In genomic region chr1:21323091-21323490, GRCh38 we compare ENCODE assay signal across 9 cellular contexts. TPM values are rescaled to one million over a fixed set of nuclear protein-coding genes. Genes with fewer than 3 reads are reported as not detected.
DNase-seq lines count a peak whose midpoint lies in the region; ATAC-seq and TF ChIP-seq lines count a peak whose summit lies in the region.
"Had no signal": no experiment of that assay in that cellular context is flagged by ENCODE, and none has a peak within 500 bp of the region (broad histone marks: within the 10 kb centered on the region; RNA-seq: fewer than 3 reads in every experiment).

No MANE protein-coding gene starts in this region.

- no peaks in the 10 kb centered on the region for H3K9me3 Mint-ChIP-seq in stimulated activated naive CD8-positive, alpha-beta T cell treated with anti-CD3 and anti-CD28 coated beads, Interleukin-15, Interleukin-2, amounts not matched to agents 100 ng/mL and 50 ng/mL, for 24 hours
- H3K9me3 Mint-ChIP-seq in chondrocyte (ENCODE audit: low read depth), result no peaks in the 10 kb centered on the region
- H3K9me3 Mint-ChIP-seq in mesothelial cell of epicardium, result peaks cover under 1% of the 10 kb centered on the region

- no peaks in the 10 kb centered on the region for H3K36me3 ChIP-seq in MM.1S (replicated peaks; ENCODE audit: insufficient read depth, low read length)

- peaks cover 81% of the 10 kb centered on the region for H3K4me1 Mint-ChIP-seq in stimulated activated naive CD8-positive, alpha-beta T cell treated with anti-CD3 and anti-CD28 coated beads, Interleukin-15, Interleukin-2, amounts not matched to agents 100 ng/mL and 50 ng/mL, for 24 hours (ENCODE audit: low read depth)
- H3K4me1 Mint-ChIP-seq in chondrocyte (ENCODE audit: low read depth) (peaks cover 98% of the 10 kb centered on the region), mesothelial cell of epicardium (peaks cover 78% of the 10 kb centered on the region)

- no peaks in the 10 kb centered on the region for H3K4me1 ChIP-seq in MM.1S (ENCODE audit: low read length)

- H3F3A ChIP-seq in MM.1S (ENCODE audit: insufficient read depth, low read length), result no peaks in the 10 kb centered on the region

- no peaks in the 10 kb centered on the region for H4K20me1 ChIP-seq in MM.1S (ENCODE audit: insufficient read depth, low read length)

- H3K4me3 Mint-ChIP-seq in stimulated activated naive CD8-positive, alpha-beta T cell treated with anti-CD3 and anti-CD28 coated beads, Interleukin-15, Interleukin-2, amounts not matched to agents 100 ng/mL and 50 ng/mL, for 24 hours, result peak overlapping the region; percentile 47
- H3K4me3 Mint-ChIP-seq in chondrocyte (ENCODE audit: unreplicated experiment), result no peak overlapping the region
- no peak overlapping the region for H3K4me3 Mint-ChIP-seq in mesothelial cell of epicardium

- no peak overlapping the region for H3K4me3 ChIP-seq in MM.1S (ENCODE audit: low read length)

- no peak overlapping the region for H3K9ac ChIP-seq in MM.1S (ENCODE audit: low read length)

- no peaks in the 10 kb centered on the region for H3K27me3 ChIP-seq in MM.1S (replicated peaks; ENCODE audit: insufficient read depth, low read length)

- no peaks in the 10 kb centered on the region for H3K9me3 ChIP-seq in MM.1S (replicated peaks; ENCODE audit: insufficient read depth, low read length)

- ATAC-seq in stimulated activated naive CD8-positive, alpha-beta T cell treated with anti-CD3 and anti-CD28 coated beads, Interleukin-15, Interleukin-2, amounts not matched to agents 100 U/mL and 50 U/mL, for 24 hours, result no peak
- no peak for ATAC-seq in HG02798 (IDR thresholded peaks at IDR 0.05; ENCODE audit: poor library complexity, unreplicated experiment)

- no peaks in the 10 kb centered on the region for H3K9me2 ChIP-seq in MM.1S (replicated peaks; ENCODE audit: insufficient read depth, low read length)

- H3K79me2 ChIP-seq in MM.1S (ENCODE audit: low read length), result peaks cover 64% of the 10 kb centered on the region

- no peaks in the 10 kb centered on the region for H3K27me3 Mint-ChIP-seq in stimulated activated naive CD8-positive, alpha-beta T cell treated with anti-CD3 and anti-CD28 coated beads, Interleukin-15, Interleukin-2, amounts not matched to agents 100 ng/mL and 50 ng/mL, for 24 hours
- H3K27me3 Mint-ChIP-seq in chondrocyte (ENCODE audit: low read depth) (no peaks in the 10 kb centered on the region), mesothelial cell of epicardium (ENCODE audit: low read depth) (no peaks in the 10 kb centered on the region)

- H3K27ac ChIP-seq in MM.1S (ENCODE audit: low read length), result no peak overlapping the region

- no peak overlapping the region for H3K4me2 ChIP-seq in MM.1S (ENCODE audit: low read depth, low read length)

- peak overlapping the region; percentile 87 for H3K27ac Mint-ChIP-seq in stimulated activated naive CD8-positive, alpha-beta T cell treated with anti-CD3 and anti-CD28 coated beads, Interleukin-15, Interleukin-2, amounts not matched to agents 100 ng/mL and 50 ng/mL, for 24 hours
- H3K27ac Mint-ChIP-seq in chondrocyte (ENCODE audit: unreplicated experiment), result peak overlapping the region; percentile 98
- H3K27ac Mint-ChIP-seq in mesothelial cell of epicardium, result peak overlapping the region; percentile 93

- no peak for DNase-seq in stimulated activated naive CD8-positive, alpha-beta T cell treated with anti-CD3 and anti-CD28 coated beads, Interleukin-15, Interleukin-2, amounts not matched to agents 100 U/mL and 50 U/mL, for 24 hours
- no peak for DNase-seq in chondrocyte (ENCODE audit: low spot score)
- DNase-seq in mesothelial cell of epicardium (ENCODE audit: low spot score in 2 of 2, unreplicated experiment in 2 of 2), result no peak
- no peak for DNase-seq in GM10266 (ENCODE audit: extremely low spot score)
- DNase-seq in MM.1S, result no peak
- no peak for DNase-seq in mesenteric fat pad (ENCODE audit: low spot score)
- DNase-seq: activated T-cell treated with anti-CD3 and anti-CD28 coated beads for 4 hours had no signal

- peaks cover 30% of the 10 kb centered on the region for H3K36me3 Mint-ChIP-seq in stimulated activated naive CD8-positive, alpha-beta T cell treated with anti-CD3 and anti-CD28 coated beads, Interleukin-15, Interleukin-2, amounts not matched to agents 100 ng/mL and 50 ng/mL, for 24 hours (ENCODE audit: low read depth)
- no peaks in the 10 kb centered on the region for H3K36me3 Mint-ChIP-seq in chondrocyte (ENCODE audit: low read depth)
- H3K36me3 Mint-ChIP-seq in mesothelial cell of epicardium, result no peaks in the 10 kb centered on the region

- H2AFZ ChIP-seq in MM.1S (ENCODE audit: low read length), result no peak overlapping the region

- TF ChIP-seq CTCF in chondrocyte (IDR thresholded peaks at IDR 0.05) (no peak), mesothelial cell of epicardium (IDR thresholded peaks at IDR 0.05; ENCODE audit: unreplicated experiment) (no peak), GM10266 (IDR thresholded peaks at IDR 0.05; ENCODE audit: control insufficient read depth, insufficient read depth, low read depth, missing control alignments) (no peak), MM.1S (IDR thresholded peaks at IDR 0.05; ENCODE audit: low read length) (no peak)

RNA-seq across cellular contexts. Expression of gene ECE1, which starts 32.8 kb away (rescaled TPM):
- 83.7 to 99.2 TPM (median 98.5 TPM) in 3 replicates for total RNA-seq in chondrocyte
- total RNA-seq in mesothelial cell of epicardium, result 39.3 to 41.8 TPM (median 41.1 TPM) in 3 replicates
- total RNA-seq in mesenteric fat pad, result 156 TPM
